ENCODE assay signal across 18 cellular contexts in the genomic region with DNA sequence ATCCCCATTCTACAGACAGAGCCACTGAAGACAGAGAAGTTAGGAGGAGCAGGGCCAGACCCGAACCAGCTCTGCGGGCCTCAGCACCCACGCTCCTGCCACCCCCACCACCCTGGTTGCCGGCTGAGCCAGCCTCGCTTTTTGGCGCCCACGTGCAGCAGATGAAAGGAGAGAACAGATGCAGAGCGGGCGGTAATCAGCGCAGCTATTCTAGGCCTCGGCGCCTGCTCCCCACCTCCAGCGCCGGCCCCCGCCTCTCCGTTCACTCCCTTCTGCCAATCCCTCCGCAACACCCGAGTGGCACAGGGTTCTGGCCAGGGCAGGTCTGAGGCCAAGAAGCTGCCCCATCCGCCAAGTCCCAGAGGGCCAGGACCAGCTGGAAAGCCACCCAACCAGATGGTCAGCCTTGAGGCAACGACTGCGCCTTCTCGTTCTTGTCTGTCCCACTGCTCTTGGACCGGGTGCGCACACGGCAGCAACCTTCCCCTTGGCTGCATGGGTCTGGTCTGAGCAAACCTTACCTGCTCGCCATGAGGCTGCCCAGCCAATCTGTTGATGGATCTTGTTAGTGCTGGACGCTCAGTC.
"Had no signal": no experiment of that assay in that cellular context is flagged by ENCODE, and none has a peak within 500 bp of the region (broad histone marks: within the 10 kb centered on the region; RNA-seq: fewer than 3 reads in every experiment).

No MANE protein-coding gene starts in this region.

- H3K36me3 Mint-ChIP-seq: activated CD8-positive, alpha-beta memory T cell treated with anti-CD3 and anti-CD28 coated beads, Interleukin-2, amount 10 ng/mL, durations not matched to agents 7 days and 5 days; activated naive CD8-positive, alpha-beta T cell treated with anti-CD3 and anti-CD28 coated beads, Interleukin-2, amount 10 ng/mL, durations not matched to agents 7 days and 5 days; WTC11 had no signal

- H3K27ac ChIP-seq: brain microvascular endothelial cell, left lung, neural progenitor cell, ovary, upper lobe of right lung had no signal

- H3K9me3 Mint-ChIP-seq: activated CD4-positive, alpha-beta memory T cell treated with anti-CD3 and anti-CD28 coated beads, Interleukin-2, amount 10 ng/mL, durations not matched to agents 7 days and 5 days; activated naive CD8-positive, alpha-beta T cell treated with anti-CD3 and anti-CD28 coated beads, Interleukin-2, amount 10 ng/mL, durations not matched to agents 7 days and 5 days; dendritic cell treated with granulocyte-macrophage colony-stimulating factor and Interleukin-4, amounts not matched to agents 40 ng/mL and 50 ng/mL, for 4 days; naive B cell; neural progenitor cell; stimulated activated naive B cell treated with anti-CD40 and anti-IgM and Interleukin-4, amounts not matched to agents 10 μg/mL and 1 μg/mL and 100 μg/mL, for 72 hours; T-cell; WTC11 had no signal

- H3K4me1 ChIP-seq: upper lobe of right lung had no signal

- H3K36me3 ChIP-seq: brain microvascular endothelial cell, neural progenitor cell, ovary had no signal

- H3K4me3 ChIP-seq: left lung, mucosa of descending colon, neural progenitor cell, ovary, upper lobe of right lung had no signal

- DNase-seq: activated CD4-positive, alpha-beta memory T cell treated with anti-CD3 and anti-CD28 coated beads, Interleukin-2, amount 10 ng/mL, durations not matched to agents 7 days and 5 days; activated CD4-positive, alpha-beta T cell treated with anti-CD3 and anti-CD28 coated beads for 36 hours; activated CD8-positive, alpha-beta memory T cell treated with anti-CD3 and anti-CD28 coated beads, Interleukin-2, amount 10 ng/mL, durations not matched to agents 7 days and 5 days; activated naive CD8-positive, alpha-beta T cell treated with anti-CD3 and anti-CD28 coated beads, Interleukin-2, amount 10 ng/mL, durations not matched to agents 7 days and 5 days; brain microvascular endothelial cell; cerebellar nuclear complex; effector memory CD4-positive, alpha-beta T cell; left lung; mucosa of descending colon; naive B cell; ovary; stimulated activated naive B cell treated with anti-CD40 and anti-IgM and Interleukin-4, amounts not matched to agents 10 μg/mL and 1 μg/mL and 100 μg/mL, for 72 hours; T-cell; upper lobe of right lung had no signal

- H3K9me3 ChIP-seq: left lung, mucosa of descending colon, ovary, upper lobe of right lung had no signal

- H3K27me3 ChIP-seq: brain microvascular endothelial cell, left lung, neural progenitor cell, ovary, upper lobe of right lung had no signal

- H3K27ac Mint-ChIP-seq: activated CD4-positive, alpha-beta memory T cell treated with anti-CD3 and anti-CD28 coated beads, Interleukin-2, amount 10 ng/mL, durations not matched to agents 7 days and 5 days; activated CD4-positive, alpha-beta T cell treated with anti-CD3 and anti-CD28 coated beads for 36 hours; activated CD8-positive, alpha-beta memory T cell treated with anti-CD3 and anti-CD28 coated beads, Interleukin-2, amount 10 ng/mL, durations not matched to agents 7 days and 5 days; dendritic cell treated with granulocyte-macrophage colony-stimulating factor and Interleukin-4, amounts not matched to agents 40 ng/mL and 50 ng/mL, for 4 days; naive B cell; neural progenitor cell; stimulated activated naive B cell treated with anti-CD40 and anti-IgM and Interleukin-4, amounts not matched to agents 10 μg/mL and 1 μg/mL and 100 μg/mL, for 72 hours; T-cell had no signal

- ATAC-seq: activated CD4-positive, alpha-beta T cell treated with anti-CD3 and anti-CD28 coated beads for 36 hours; activated CD8-positive, alpha-beta memory T cell treated with anti-CD3 and anti-CD28 coated beads, Interleukin-2, amount 10 ng/mL, durations not matched to agents 7 days and 5 days; left lung; mucosa of descending colon; SK-N-SH treated with all-trans-retinoic acid at 6 μM for 48 hours; stimulated activated naive B cell treated with anti-CD40 and anti-IgM and Interleukin-4, amounts not matched to agents 10 μg/mL and 1 μg/mL and 100 μg/mL, for 72 hours; T-cell; upper lobe of right lung; WTC11 had no signal
